ENCODE assay signal across 19 cellular contexts in the genomic region with DNA sequence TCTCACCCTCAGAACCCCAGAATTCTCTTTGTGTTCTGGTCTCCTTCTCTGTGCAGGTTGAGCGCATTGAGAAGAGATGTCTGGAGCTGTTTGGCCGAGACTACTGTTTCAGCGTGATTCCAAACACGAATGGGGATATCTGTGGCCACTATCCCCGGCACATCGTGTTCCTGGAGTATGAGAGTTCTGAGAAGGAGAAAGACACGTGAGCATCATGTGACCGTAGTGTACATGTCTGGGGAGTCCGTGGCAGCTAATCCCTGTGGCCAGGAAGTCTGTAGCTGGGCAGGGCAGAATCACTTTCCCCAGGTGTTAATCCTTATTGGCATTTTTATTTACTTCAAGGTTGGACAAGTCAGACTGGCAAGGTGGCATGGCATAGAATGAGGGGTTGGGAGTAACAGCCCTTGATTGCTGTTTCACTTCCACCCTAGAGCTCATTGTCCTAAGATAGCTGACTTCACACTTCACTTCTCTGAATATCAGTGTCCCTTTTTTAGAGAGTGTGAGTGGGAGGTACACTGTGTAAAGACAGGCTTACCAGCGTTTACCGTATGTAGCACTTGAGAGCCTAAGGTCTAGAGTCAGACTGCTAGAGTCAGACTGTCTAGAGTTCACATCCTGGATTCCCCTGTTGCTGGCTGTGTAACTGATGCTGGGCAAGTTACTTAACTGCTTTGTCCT. TPM values are rescaled to one million over a fixed set of nuclear protein-coding genes. Genes with fewer than 3 reads are reported as not detected.
DNase-seq lines count a peak whose midpoint lies in the region; ATAC-seq, FAIRE-seq and TF ChIP-seq lines count a peak whose summit lies in the region.
"Had no signal": no experiment of that assay in that cellular context is flagged by ENCODE, and none has a peak within 500 bp of the region (broad histone marks: within the 10 kb centered on the region; RNA-seq: fewer than 3 reads in every experiment).

No MANE protein-coding gene starts in this region.

- H4K91ac ChIP-seq in mesenchymal stem cell (ENCODE audit: low read length): no peak overlapping the region

- DNase-seq in GM18507 (ENCODE audit: extremely low spot score, insufficient read length, low read depth) (no peak), OCI-LY7 (ENCODE audit: low spot score) (peak; percentile 56), gastrocnemius medialis (peak; percentile 83 to 84), mesenchymal stem cell (no peak)
- DNase-seq in activated CD4-positive, alpha-beta T cell treated with anti-CD3 and anti-CD28 coated beads, Interleukin-2, amount 10 ng/mL, durations not matched to agents 24 days and 14 days: no peak
- no peak for DNase-seq in activated T-cell treated with anti-CD3 and anti-CD28 coated beads, Interleukin-2, amount 50 U/mL, for 48 hours
- no peak for DNase-seq in stimulated activated CD4-positive, alpha-beta T cell treated with anti-CD3 and anti-CD28 coated beads, Interleukin-12 subunit alpha, Interleukin-12 subunit beta, amount 100 ng/mL, for 4 hours
- DNase-seq: activated T-cell treated with anti-CD3 and anti-CD28 coated beads for 4 hours; adrenal gland; COR-L47; IMR-90; islet precursor cell; naive thymus-derived CD4-positive, alpha-beta T cell; NCI-H146; SJCRH30 had no signal

- peaks cover 56% of the 10 kb centered on the region for H3K36me3 Mint-ChIP-seq in activated CD4-positive, alpha-beta T cell treated with anti-CD3 and anti-CD28 coated beads, Interleukin-2, amount 10 ng/mL, durations not matched to agents 24 days and 14 days (ENCODE audit: low read depth)

- intact Hi-C loops in OCI-LY7 (cut with micrococcal nuclease; ENCODE audit: unreplicated experiment): no loop called here
- intact Hi-C loops in gastrocnemius medialis (cut with DNase I; ENCODE audit: low total_unique reads): loop anchor here (5.0 kb wide), 1 partner anchor 256 kb away; a partner anchor contains a TSS
- intact Hi-C loops in activated CD4-positive, alpha-beta T cell treated with anti-CD3 and anti-CD28 coated beads, Interleukin-2, amount 10 ng/mL, durations not matched to agents 24 days and 14 days (cut with micrococcal nuclease): no loop called here

- no peak overlapping the region for H3K23ac ChIP-seq in mesenchymal stem cell (ENCODE audit: low read length in 2 of 2)

- H4K20me1 ChIP-seq in OCI-LY7 (ENCODE audit: insufficient read depth, low read length): 0 out of 2 replicates have a peak, but pooled peaks cover 8% of the 10 kb centered on the region

- peak in 1 of 2 donors; percentile 7 for TF ChIP-seq POLR2A in gastrocnemius medialis (IDR thresholded peaks at IDR 0.05)

- H3K4me3 ChIP-seq in OCI-LY7 (ENCODE audit: low read depth, low read length, poor library complexity, severe bottlenecking) (peak overlapping the region; percentile 48), gastrocnemius medialis (no peak overlapping the region), mesenchymal stem cell (ENCODE audit: insufficient read depth in 1 of 2, low read depth in 1 of 2, low read length in 2 of 2) (no peak overlapping the region)
- H3K4me3 ChIP-seq: adrenal gland, dorsolateral prefrontal cortex, SJCRH30 had no signal

- H3K4me1 Mint-ChIP-seq in activated CD4-positive, alpha-beta T cell treated with anti-CD3 and anti-CD28 coated beads, Interleukin-2, amount 10 ng/mL, durations not matched to agents 24 days and 14 days: peaks cover 19% of the 10 kb centered on the region

- CTCF ChIA-PET in OCI-LY7 (lab: Charles Lee; ENCODE audit: unreplicated experiment): interaction anchor here (1.5 kb wide), 1 partner anchor 151 kb away, joined by 5 read pairs; no protein-coding TSS in a partner anchor

- peaks cover 51% of the 10 kb centered on the region for H3K79me1 ChIP-seq in mesenchymal stem cell (replicated peaks; ENCODE audit: low read length, poor library complexity, severe bottlenecking)

- POLR2A ChIA-PET in OCI-LY7 (lab: Charles Lee): interaction anchor here (0.6 kb wide), 1 partner anchor 361 kb away, joined by 3 read pairs; no protein-coding TSS in a partner anchor

- H3K9me3 ChIP-seq in OCI-LY7 (ENCODE audit: low read length) (no peaks in the 10 kb centered on the region), gastrocnemius medialis (no peaks in the 10 kb centered on the region), mesenchymal stem cell (ENCODE audit: control insufficient read depth, low read length) (no peaks in the 10 kb centered on the region)
- H3K9me3 ChIP-seq: adrenal gland, SJCRH30 had no signal

- H3K4me2 ChIP-seq in OCI-LY7 (ENCODE audit: low read length) (peak overlapping the region; percentile 69), mesenchymal stem cell (ENCODE audit: low read length, poor library complexity, severe bottlenecking) (no peak overlapping the region)

- H3K4me1 ChIP-seq in OCI-LY7 (ENCODE audit: insufficient read depth, low read length, poor library complexity, severe bottlenecking) (peaks cover 45% of the 10 kb centered on the region), gastrocnemius medialis (peaks cover 42 to 46% of the 10 kb centered on the region in 2 donors), mesenchymal stem cell (ENCODE audit: control insufficient read depth, insufficient read depth, low read depth, low read length) (peaks cover 10% of the 10 kb centered on the region)
- H3K4me1 ChIP-seq: SJCRH30 had no signal

- no peak overlapping the region for H4K8ac ChIP-seq in mesenchymal stem cell (ENCODE audit: low read length)

- no peak overlapping the region for H2BK120ac ChIP-seq in mesenchymal stem cell (ENCODE audit: low read depth, low read length)

- peaks cover 2% of the 10 kb centered on the region for H3K27me3 Mint-ChIP-seq in activated CD4-positive, alpha-beta T cell treated with anti-CD3 and anti-CD28 coated beads, Interleukin-2, amount 10 ng/mL, durations not matched to agents 24 days and 14 days

- H3K14ac ChIP-seq in mesenchymal stem cell (ENCODE audit: low read length in 2 of 2): no peak overlapping the region

- H2AK5ac ChIP-seq in mesenchymal stem cell (ENCODE audit: low read length, severe bottlenecking): no peak overlapping the region

- FAIRE-seq in GM18507 (lab: Jason Lieb, UNC): peak; percentile 73

- peaks cover 28% of the 10 kb centered on the region; the same call in 1 of the 2 replicates for H3K79me2 ChIP-seq in OCI-LY7 (ENCODE audit: insufficient read depth, low read depth, low read length)

- H2BK15ac ChIP-seq in mesenchymal stem cell (ENCODE audit: low read depth, poor library complexity, severe bottlenecking): no peak overlapping the region

- H3K27me3 ChIP-seq in gastrocnemius medialis (no peaks in the 10 kb centered on the region), mesenchymal stem cell (ENCODE audit: control insufficient read depth in 1 of 2, insufficient read depth in 1 of 2, low read length in 2 of 2) (no peaks in the 10 kb centered on the region)
- H3K27me3 ChIP-seq: adrenal gland, dorsolateral prefrontal cortex, SJCRH30 had no signal

- BruUV-seq in OCI-LY7 (replicated peaks; lab: Mats Ljungman, UMichigan): no TSS peak

- H3K4me3 Mint-ChIP-seq in activated CD4-positive, alpha-beta T cell treated with anti-CD3 and anti-CD28 coated beads, Interleukin-2, amount 10 ng/mL, durations not matched to agents 24 days and 14 days: no peak overlapping the region

- in situ Hi-C loops in gastrocnemius medialis (cut with MboI; ENCODE audit: low sequenced_read_pairs in 4 of 4): loop anchor here in 2 of 4 donors (25.0 kb wide), 1 partner anchor 291 kb away; a partner anchor contains a TSS

- WGBS in mesenchymal stem cell: 94% methylated on average over 11 of the region's 11 CpGs

- no peak overlapping the region for H3K18ac ChIP-seq in mesenchymal stem cell (ENCODE audit: low read depth in 1 of 2, low read length in 2 of 2)

- H2BK5ac ChIP-seq in mesenchymal stem cell (ENCODE audit: low read depth, low read length, poor library complexity, severe bottlenecking): no peak overlapping the region

- TF ChIP-seq CTCF in OCI-LY7 (conservative IDR thresholded peaks at IDR 0.05; ENCODE audit: low read length) (no peak), gastrocnemius medialis (IDR thresholded peaks at IDR 0.05 in 4 of 5, conservative IDR thresholded peaks at IDR 0.05 in 1 of 5) (no peak)

- H3K9me2 ChIP-seq in OCI-LY7 (ENCODE audit: insufficient read depth, low read length): no peaks in the 10 kb centered on the region

- H2AFZ ChIP-seq in OCI-LY7 (ENCODE audit: low read length) (no peak overlapping the region; the same call in 1 of the 2 replicates), mesenchymal stem cell (ENCODE audit: low read depth, low read length) (no peak overlapping the region)

- H3K27ac ChIP-seq in OCI-LY7 (ENCODE audit: low read depth, low read length, poor library complexity, severe bottlenecking): peak overlapping the region; percentile 86
- H3K27ac ChIP-seq in gastrocnemius medialis: peak overlapping the region; percentile 83 to 89 (median 85)
- no peak overlapping the region for H3K27ac ChIP-seq in mesenchymal stem cell (ENCODE audit: low read length, poor library complexity, severe bottlenecking)
- H3K27ac ChIP-seq: adrenal gland, dorsolateral prefrontal cortex, SJCRH30, VCaP had no signal

- H3K36me3 ChIP-seq in OCI-LY7 (ENCODE audit: insufficient read depth, low read length) (peaks cover 64% of the 10 kb centered on the region), gastrocnemius medialis (peaks cover 0 to 66% of the 10 kb centered on the region in 2 donors), mesenchymal stem cell (ENCODE audit: control insufficient read depth in 1 of 2, insufficient read depth in 2 of 2, low read depth in 1 of 2, low read length in 2 of 2) (peaks cover 49 to 68% of the 10 kb centered on the region in 2 experiments)

- H2BK12ac ChIP-seq in mesenchymal stem cell (ENCODE audit: low read length in 2 of 2): no peak overlapping the region

- H3K4ac ChIP-seq in mesenchymal stem cell (ENCODE audit: low read depth in 1 of 2, low read length in 2 of 2): no peak overlapping the region

- ATAC-seq in HG02642 (IDR thresholded peaks at IDR 0.05; ENCODE audit: poor library complexity, unreplicated experiment): peak; percentile 26
- peak; percentile 77 to 79 for ATAC-seq in gastrocnemius medialis
- ATAC-seq: naive thymus-derived CD4-positive, alpha-beta T cell had no signal

- H3K27ac Mint-ChIP-seq in activated CD4-positive, alpha-beta T cell treated with anti-CD3 and anti-CD28 coated beads, Interleukin-2, amount 10 ng/mL, durations not matched to agents 24 days and 14 days: no peak overlapping the region

- H3K9ac ChIP-seq in mesenchymal stem cell (ENCODE audit: low read length): no peak overlapping the region

- peaks cover 7% of the 10 kb centered on the region for H3K9me3 Mint-ChIP-seq in activated CD4-positive, alpha-beta T cell treated with anti-CD3 and anti-CD28 coated beads, Interleukin-2, amount 10 ng/mL, durations not matched to agents 24 days and 14 days

RNA-seq across cellular contexts. Expression of a gene that starts 4.4 kb away (rescaled TPM):
- 27.7 and 29.9 TPM in 2 replicates for total RNA-seq in OCI-LY7 (2014; rRNA removed; shearing (Covaris generic))
- total RNA-seq in OCI-LY7 (2022): 51.5 and 51.8 TPM in 2 replicates
- 10 to 100 TPM; 53.7 to 87.0 (median 68.3) TPM for total RNA-seq in gastrocnemius medialis
- 42.6 and 43.4 TPM in 2 replicates for total RNA-seq in activated CD4-positive, alpha-beta T cell treated with anti-CD3 and anti-CD28 coated beads, Interleukin-2, amount 10 ng/mL, durations not matched to agents 24 days and 14 days
- polyA plus RNA-seq in mesenchymal stem cell (2013, experiment 1 of 2): 15.8 TPM
- polyA plus RNA-seq in mesenchymal stem cell (2013, experiment 2 of 2): 16.1 TPM

RNA-seq across cellular contexts. Expression of a gene that starts 49.9 kb away (rescaled TPM):
- 0.08 TPM in 1 of 2 replicates, not detected in the other for total RNA-seq in OCI-LY7 (2014; rRNA removed; shearing (Covaris generic))
- total RNA-seq in OCI-LY7 (2022): 0.22 TPM in 1 of 2 replicates, not detected in the other
- not detected for total RNA-seq in gastrocnemius medialis
- 0.17 TPM in 1 of 2 replicates, not detected in the other for total RNA-seq in activated CD4-positive, alpha-beta T cell treated with anti-CD3 and anti-CD28 coated beads, Interleukin-2, amount 10 ng/mL, durations not matched to agents 24 days and 14 days
- polyA plus RNA-seq in mesenchymal stem cell (2013, experiment 1 of 2): not detected
- 0.03 TPM for polyA plus RNA-seq in mesenchymal stem cell (2013, experiment 2 of 2)
- total RNA-seq: fibroblast of villous mesenchyme, IMR-90 had no signal
- polyA plus RNA-seq: IMR-90 had no signal

Comparison
In these comparisons a context has a peak if more than half of its experiments do, and no peak if none do; other contexts are left out.
1. DNase-seq: peak in OCI-LY7 (single experiment) and gastrocnemius medialis (2 of 2); none in GM18507 (single experiment), activated CD4-positive, alpha-beta T cell treated with anti-CD3 and anti-CD28 coated beads, Interleukin-2, amount 10 ng/mL, durations not matched to agents 24 days and 14 days (single experiment), mesenchymal stem cell (single experiment), activated T-cell treated with anti-CD3 and anti-CD28 coated beads, Interleukin-2, amount 50 U/mL, for 48 hours (0 of 2) and stimulated activated CD4-positive, alpha-beta T cell treated with anti-CD3 and anti-CD28 coated beads, Interleukin-12 subunit alpha, Interleukin-12 subunit beta, amount 100 ng/mL, for 4 hours (single experiment).